Comparison of ENCODE assay signal across 11 cellular contexts in the genomic region with DNA sequence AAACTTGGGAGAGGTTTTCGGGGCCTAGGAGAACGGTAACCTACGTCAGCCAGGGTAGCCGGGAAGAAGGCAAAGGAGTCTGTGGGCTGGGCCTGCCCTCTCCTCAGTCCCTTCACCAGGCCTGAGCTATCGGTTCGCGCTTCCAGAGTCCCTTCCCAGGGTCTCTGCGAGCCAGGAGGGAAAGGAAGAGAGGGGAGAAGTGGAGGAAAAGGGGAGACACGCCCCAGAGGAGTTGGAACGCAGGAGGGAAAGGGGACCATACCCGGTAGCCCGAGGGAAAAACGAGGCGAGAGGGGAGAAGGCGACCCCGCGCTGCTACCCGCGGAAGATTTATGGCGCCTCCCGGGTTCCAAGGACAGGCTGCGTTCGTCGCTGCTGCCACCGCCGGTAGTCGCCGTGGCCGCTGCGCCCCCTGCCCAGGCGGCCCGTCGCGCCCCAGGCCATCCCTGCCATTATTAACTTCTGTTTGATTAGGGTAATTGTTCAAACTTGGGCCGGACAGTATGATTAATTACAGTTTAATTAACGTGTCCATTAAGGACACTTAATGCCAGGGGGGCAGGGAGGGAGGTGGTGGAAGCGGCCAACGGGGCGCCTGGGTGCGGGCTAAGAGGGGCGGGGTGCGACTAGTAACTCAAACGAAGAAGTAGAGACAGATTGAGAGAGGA. TPM values are rescaled to one million over a fixed set of nuclear protein-coding genes. Genes with fewer than 3 reads are reported as not detected.
DNase-seq lines count a peak whose midpoint lies in the region; ATAC-seq and TF ChIP-seq lines count a peak whose summit lies in the region.
"Had no signal": no experiment of that assay in that cellular context is flagged by ENCODE, and none has a peak within 500 bp of the region (broad histone marks: within the 10 kb centered on the region; RNA-seq: fewer than 3 reads in every experiment).

No MANE protein-coding gene starts in this region.

- DNase-seq in stimulated activated naive CD8-positive, alpha-beta T cell treated with anti-CD3 and anti-CD28 coated beads, Interleukin-15, Interleukin-2, amounts not matched to agents 100 U/mL and 50 U/mL, for 24 hours, result no peak
- no peak for DNase-seq in T-cell
- DNase-seq in naive B cell, result no peak
- DNase-seq in thyroid gland, result no peak
- no peak for DNase-seq in stimulated activated CD8-positive, alpha-beta memory T cell treated with anti-CD3 and anti-CD28 coated beads, Interleukin-4, amount 100 ng/mL, for 48 hours
- DNase-seq in activated CD4-positive, alpha-beta T cell treated with anti-CD3 and anti-CD28 coated beads for 4 hours, result no peak
- DNase-seq: activated CD4-positive, alpha-beta T cell treated with anti-CD3 and anti-CD28 coated beads for 36 hours; NCI-H2081 treated with DMSO at 0.1 percent for 48 hours had no signal

- no peak overlapping the region for H3K4me3 ChIP-seq in thyroid gland (replicated peaks in 1 of 3)

- CTCF ChIA-PET in T-cell (lab: Charles Lee), result no interaction called here

- H3K4me1 Mint-ChIP-seq in stimulated activated naive CD8-positive, alpha-beta T cell treated with anti-CD3 and anti-CD28 coated beads, Interleukin-15, Interleukin-2, amounts not matched to agents 100 ng/mL and 50 ng/mL, for 24 hours (ENCODE audit: low read depth), result peaks cover 44% of the 10 kb centered on the region
- H3K4me1 Mint-ChIP-seq in T-cell, result peaks cover 49 to 52% (median 50%) of the 10 kb centered on the region in 3 donors
- peaks cover 47 to 64% (median 52%) of the 10 kb centered on the region in 3 donors for H3K4me1 Mint-ChIP-seq in naive B cell

- POLR2A ChIA-PET in T-cell (lab: Charles Lee), result no interaction called here

- peaks cover 57% of the 10 kb centered on the region for H3K27me3 ChIP-seq in thyroid gland

- no peak for TF ChIP-seq POLR2A in thyroid gland (IDR thresholded peaks at IDR 0.05)

- H3K9me3 Mint-ChIP-seq in stimulated activated naive CD8-positive, alpha-beta T cell treated with anti-CD3 and anti-CD28 coated beads, Interleukin-15, Interleukin-2, amounts not matched to agents 100 ng/mL and 50 ng/mL, for 24 hours, result no peaks in the 10 kb centered on the region
- no peaks in the 10 kb centered on the region for H3K9me3 Mint-ChIP-seq in T-cell
- peaks cover 5 to 18% (median 8%) of the 10 kb centered on the region in 7 donors for H3K9me3 Mint-ChIP-seq in naive B cell
- H3K9me3 Mint-ChIP-seq: dendritic cell treated with granulocyte-macrophage colony-stimulating factor and Interleukin-4, amounts not matched to agents 40 ng/mL and 50 ng/mL, for 4 days had no signal

- no peak for ATAC-seq in stimulated activated naive CD8-positive, alpha-beta T cell treated with anti-CD3 and anti-CD28 coated beads, Interleukin-15, Interleukin-2, amounts not matched to agents 100 U/mL and 50 U/mL, for 24 hours
- ATAC-seq in T-cell (replicated peaks in 1 of 4) (no peak), naive B cell (ENCODE audit: low read depth in 2 of 2) (no peak)
- ATAC-seq: activated CD4-positive, alpha-beta T cell treated with anti-CD3 and anti-CD28 coated beads for 36 hours had no signal

- no peak for TF ChIP-seq CTCF in thyroid gland (IDR thresholded peaks at IDR 0.05)

- H3K4me1 ChIP-seq in thyroid gland, result peaks cover 16 to 46% of the 10 kb centered on the region in 2 donors

- H3K36me3 Mint-ChIP-seq in stimulated activated naive CD8-positive, alpha-beta T cell treated with anti-CD3 and anti-CD28 coated beads, Interleukin-15, Interleukin-2, amounts not matched to agents 100 ng/mL and 50 ng/mL, for 24 hours (ENCODE audit: low read depth), result no peaks in the 10 kb centered on the region
- H3K36me3 Mint-ChIP-seq in T-cell, result no peaks in the 10 kb centered on the region
- peaks cover 0 to 31% of the 10 kb centered on the region in 2 donors for H3K36me3 Mint-ChIP-seq in naive B cell

- 3% methylated on average over 43 of the region's 43 CpGs for WGBS in thyroid gland, 2 donors

- no peak overlapping the region for H3K27ac Mint-ChIP-seq in stimulated activated naive CD8-positive, alpha-beta T cell treated with anti-CD3 and anti-CD28 coated beads, Interleukin-15, Interleukin-2, amounts not matched to agents 100 ng/mL and 50 ng/mL, for 24 hours
- no peak overlapping the region for H3K27ac Mint-ChIP-seq in T-cell
- H3K27ac Mint-ChIP-seq in naive B cell, result peak overlapping the region; percentile 24 to 99 (median 72)
- H3K27ac Mint-ChIP-seq: activated CD4-positive, alpha-beta T cell treated with anti-CD3 and anti-CD28 coated beads for 36 hours; dendritic cell treated with granulocyte-macrophage colony-stimulating factor and Interleukin-4, amounts not matched to agents 40 ng/mL and 50 ng/mL, for 4 days had no signal

- H3K27me3 Mint-ChIP-seq in stimulated activated naive CD8-positive, alpha-beta T cell treated with anti-CD3 and anti-CD28 coated beads, Interleukin-15, Interleukin-2, amounts not matched to agents 100 ng/mL and 50 ng/mL, for 24 hours, result peaks cover 80% of the 10 kb centered on the region
- H3K27me3 Mint-ChIP-seq in T-cell, result peaks cover 56 to 85% of the 10 kb centered on the region in 2 donors
- H3K27me3 Mint-ChIP-seq in naive B cell, result peaks cover 64 to 89% (median 81%) of the 10 kb centered on the region in 3 donors

- H3K27ac ChIP-seq in thyroid gland, result no peak overlapping the region
- H3K27ac ChIP-seq: C4-2B had no signal

- H3K36me3 ChIP-seq in thyroid gland, result no peaks in the 10 kb centered on the region

- intact Hi-C loops in thyroid gland (cut with DNase I), result no loop called here

- peak overlapping the region; percentile 26 for H3K4me3 Mint-ChIP-seq in stimulated activated naive CD8-positive, alpha-beta T cell treated with anti-CD3 and anti-CD28 coated beads, Interleukin-15, Interleukin-2, amounts not matched to agents 100 ng/mL and 50 ng/mL, for 24 hours
- H3K4me3 Mint-ChIP-seq in T-cell, result peak overlapping the region in 2 of 3 donors; percentile 35 to 61
- peak overlapping the region; percentile 56 to 87 (median 72) for H3K4me3 Mint-ChIP-seq in naive B cell
- H3K4me3 Mint-ChIP-seq: activated CD4-positive, alpha-beta T cell treated with anti-CD3 and anti-CD28 coated beads for 36 hours; dendritic cell treated with granulocyte-macrophage colony-stimulating factor and Interleukin-4, amounts not matched to agents 40 ng/mL and 50 ng/mL, for 4 days had no signal

- no peaks in the 10 kb centered on the region for H3K9me3 ChIP-seq in thyroid gland

RNA-seq across cellular contexts. Expression of gene SKOR1, which starts 3.4 kb away (rescaled TPM):
- total RNA-seq in T-cell, result 1 to 10 TPM in 3 of 5 donors, under 1 TPM in 2; 0.79 to 2.7 (median 1.3) TPM
- under 1 TPM in 3 of 6 donors, not detected in 3; 0.07 to 0.19 (median 0.13) TPM for polyA plus RNA-seq in naive B cell (ENCODE audit: low read depth in 6 of 6)
- 1 to 10 TPM in 1 of 4 donors, under 1 TPM in 3; 0.49 to 1.2 (median 0.85) TPM for total RNA-seq in thyroid gland

RNA-seq across cellular contexts. Expression of gene RNU6-1, which starts 17.9 kb away (rescaled TPM):
- total RNA-seq in T-cell, result not detected
- not detected for polyA plus RNA-seq in naive B cell (ENCODE audit: low read depth in 6 of 6)
- not detected for total RNA-seq in thyroid gland
- total RNA-seq: activated CD4-positive, alpha-beta T cell treated with anti-CD3 and anti-CD28 coated beads for 36 hours had no signal

Comparison
In these comparisons a context has a peak if more than half of its experiments do, and no peak if none do; other contexts are left out.
1. H3K27ac Mint-ChIP-seq: peak in naive B cell (6 of 6); none in stimulated activated naive CD8-positive, alpha-beta T cell treated with anti-CD3 and anti-CD28 coated beads, Interleukin-15, Interleukin-2, amounts not matched to agents 100 ng/mL and 50 ng/mL, for 24 hours (single experiment) and T-cell (0 of 2).
2. Peak in every context shown above with its lines, with median percentiles within 50 percentile points of each other: H3K4me3 Mint-ChIP-seq.